Comparison of ENCODE assay signal across 10 cellular contexts in genomic region chr4:6221851-6222760, GRCh38. TPM values are rescaled to one million over a fixed set of nuclear protein-coding genes. Genes with fewer than 3 reads are reported as not detected.
DNase-seq lines count a peak whose midpoint lies in the region; ATAC-seq and TF ChIP-seq lines count a peak whose summit lies in the region.
"Had no signal": no experiment of that assay in that cellular context is flagged by ENCODE, and none has a peak within 500 bp of the region (broad histone marks: within the 10 kb centered on the region; RNA-seq: fewer than 3 reads in every experiment).

No MANE protein-coding gene starts in this region.

- H3K27me3 ChIP-seq in heart right ventricle (peaks cover 5 to 75% (median 51%) of the 10 kb centered on the region in 7 donors), prostate gland (replicated peaks; ENCODE audit: insufficient read depth) (no peaks in the 10 kb centered on the region)

- intact Hi-C loops in heart right ventricle (cut with DNase I): no loop called here
- intact Hi-C loops in prostate gland (cut with DNase I): no loop called here

- H3K27ac ChIP-seq in heart right ventricle (no peak overlapping the region), prostate gland (no peak overlapping the region)
- H3K27ac ChIP-seq: 22Rv1, KMS-11 had no signal

- H3K4me1 ChIP-seq in heart right ventricle: peaks cover 0 to 9% (median 0%) of the 10 kb centered on the region in 9 donors
- H3K4me1 ChIP-seq in prostate gland (replicated peaks): no peaks in the 10 kb centered on the region

- TF ChIP-seq POLR2A in prostate gland (IDR thresholded peaks at IDR 0.05): no peak

- ATAC-seq in heart right ventricle (peak; percentile 71 to 88 (median 82)), HG03097 (IDR thresholded peaks at IDR 0.05; ENCODE audit: low FRiP score, unreplicated experiment) (no peak), HG02571 (IDR thresholded peaks at IDR 0.05; ENCODE audit: unreplicated experiment) (no peak), GM19467 (IDR thresholded peaks at IDR 0.05; ENCODE audit: unreplicated experiment) (no peak)

- 7 to 9% methylated on average over 77 to 84 of the region's 84 CpGs for WGBS in heart right ventricle, 2 donors
- 10% methylated on average over 48 of the region's 84 CpGs for WGBS in prostate gland

- H3K4me3 ChIP-seq in heart right ventricle (peak overlapping the region in 9 of 10 donors; percentile 19 to 42 (median 32)), prostate gland (peak overlapping the region; percentile 6 to 29)

- TF ChIP-seq CTCF in heart right ventricle (IDR thresholded peaks at IDR 0.05): no peak
- TF ChIP-seq CTCF in prostate gland (IDR thresholded peaks at IDR 0.05): no peak

- peaks cover 0 to 8% (median 0%) of the 10 kb centered on the region in 11 donors for H3K9me3 ChIP-seq in heart right ventricle
- no peaks in the 10 kb centered on the region for H3K9me3 ChIP-seq in prostate gland

- peak; percentile 53 for DNase-seq in NCI-H1436 (lab: John Stamatoyannopoulos, UW)
- no peak for DNase-seq in NCI-H1436 treated with DMSO at 0.1 percent for 48 hours (lab: John Stamatoyannopoulos, UW)
- peak; percentile 28 for DNase-seq in activated CD8-positive, alpha-beta memory T cell treated with anti-CD3 and anti-CD28 coated beads, Interleukin-2, amount 50 U/mL, for 4 hours
- DNase-seq in heart right ventricle: peak; percentile 32 to 37
- DNase-seq in prostate gland (ENCODE audit: low spot score): peak; percentile 37

- H3K36me3 ChIP-seq in heart right ventricle (no peaks in the 10 kb centered on the region), prostate gland (no peaks in the 10 kb centered on the region)

RNA-seq across cellular contexts. Expression of gene JAKMIP1, which starts 21.8 kb away (rescaled TPM):
- total RNA-seq in heart right ventricle (under 1 TPM in 3 of 10 donors, not detected in 7; 0.13 to 0.76 (median 0.15) TPM), prostate gland (10 to 100 TPM; 22.4 to 29.1 TPM)
- polyA plus RNA-seq in heart right ventricle: under 1 TPM in 1 of 2 donors, not detected in 1; 0.04 TPM

RNA-seq across cellular contexts. Expression of gene WFS1, which starts 47.5 kb away (rescaled TPM):
- total RNA-seq in heart right ventricle: 100 to 1,000 TPM in 3 of 10 donors, 10 to 100 TPM in 7; 53.3 to 119 (median 78.3) TPM
- polyA plus RNA-seq in heart right ventricle: 10 to 100 TPM; 35.0 to 58.7 TPM
- 100 to 1,000 TPM in 1 of 2 donors, 10 to 100 TPM in 1; 53.4 to 169 TPM for total RNA-seq in prostate gland

Comparison
In these comparisons a context has a peak if more than half of its experiments do, and no peak if none do; other contexts are left out.
1. ATAC-seq: peak in heart right ventricle (8 of 8); none in HG03097 (single experiment), HG02571 (single experiment) and GM19467 (single experiment).
2. RNA of gene JAKMIP1, which starts 21.8 kb away (total RNA-seq): 22.4 to 29.1 TPM in prostate gland; 0.13 to 0.76 TPM in heart right ventricle; every median in the first group is over 10 times any median in the second.